ENCODE assay signal across 25 cellular contexts in the genomic region with DNA sequence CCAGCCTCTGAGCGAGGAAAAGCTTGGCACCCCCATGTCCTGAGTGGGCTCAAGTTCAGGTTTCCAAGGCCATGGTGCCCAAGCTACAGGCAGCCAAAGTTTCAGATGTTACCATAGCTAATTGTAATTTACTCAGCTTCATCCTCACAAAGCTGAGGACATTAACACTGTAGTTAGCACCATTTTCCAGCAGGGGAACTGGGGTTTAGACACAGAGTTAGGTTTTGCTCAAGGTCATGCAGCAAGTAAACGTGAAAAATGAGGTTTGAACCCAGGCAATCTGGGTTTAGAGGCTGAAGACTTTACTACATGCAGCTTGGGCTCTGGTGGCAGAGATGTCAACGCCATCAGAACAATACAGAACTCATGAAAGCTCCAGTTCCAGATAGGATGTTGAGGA.
DNase-seq lines count a peak whose midpoint lies in the region; ATAC-seq and TF ChIP-seq lines count a peak whose summit lies in the region.
"Had no signal": no experiment of that assay in that cellular context is flagged by ENCODE, and none has a peak within 500 bp of the region (broad histone marks: within the 10 kb centered on the region; RNA-seq: fewer than 3 reads in every experiment).

No MANE protein-coding gene starts in this region.

- H3K9ac ChIP-seq in endodermal cell (ENCODE audit: extremely low read depth, low read length, poor library complexity, severe bottlenecking) (no peak overlapping the region), neural progenitor cell (no peak overlapping the region)
- H3K9ac ChIP-seq: BLaER1 treated with 17β-estradiol and CSF1 and Interleukin-3, amounts not matched to agents 10 nM and 100 nM; SK-N-SH had no signal

- no peaks in the 10 kb centered on the region for H3K27me3 ChIP-seq in GM23338 (ENCODE audit: insufficient read depth)
- H3K27me3 ChIP-seq in endodermal cell (ENCODE audit: control insufficient read depth, insufficient read depth, low read length, poor library complexity, severe bottlenecking): no peaks in the 10 kb centered on the region
- H3K27me3 ChIP-seq in neural progenitor cell: no peaks in the 10 kb centered on the region
- H3K27me3 ChIP-seq: BLaER1 treated with 17β-estradiol and CSF1 and Interleukin-3, amounts not matched to agents 10 nM and 100 nM had no signal

- H3K36me3 ChIP-seq in GM23338 (ENCODE audit: insufficient read depth) (no peaks in the 10 kb centered on the region), endodermal cell (ENCODE audit: control insufficient read depth, insufficient read depth, low read length) (no peaks in the 10 kb centered on the region), neural progenitor cell (no peaks in the 10 kb centered on the region)
- H3K36me3 ChIP-seq: BLaER1 treated with 17β-estradiol and CSF1 and Interleukin-3, amounts not matched to agents 10 nM and 100 nM; HAP-1 had no signal

- H4K20me1 ChIP-seq in GM23338 (replicated peaks; ENCODE audit: insufficient read depth) (no peaks in the 10 kb centered on the region), neural progenitor cell (ENCODE audit: low read depth) (no peaks in the 10 kb centered on the region)
- H4K20me1 ChIP-seq: BLaER1 treated with 17β-estradiol and CSF1 and Interleukin-3, amounts not matched to agents 10 nM and 100 nM had no signal

- H3K4me1 Mint-ChIP-seq in GM23338 (no peaks in the 10 kb centered on the region), endodermal cell (no peaks in the 10 kb centered on the region), neural progenitor cell (peaks cover 4% of the 10 kb centered on the region)
- H3K4me1 Mint-ChIP-seq in activated naive CD4-positive, alpha-beta T cell treated with anti-CD3 and anti-CD28 coated beads for 36 hours (ENCODE audit: low read depth): no peaks in the 10 kb centered on the region
- H3K4me1 Mint-ChIP-seq in activated T-helper 1 cell treated with anti-CD3 and anti-CD28 coated beads, Interleukin-12 subunit alpha, Interleukin-12 subunit beta, Interleukin-2, Interleukin-4 antibody, amounts not matched to agents 30 ng/mL and 10 ng/mL and 1 ng/mL, durations not matched to agents 14 hours and 24 hours and 36 hours (ENCODE audit: low read depth): no peaks in the 10 kb centered on the region
- H3K4me1 Mint-ChIP-seq: CD4-positive, alpha-beta memory T cell had no signal

- H3K4me1 ChIP-seq in GM23338 (ENCODE audit: insufficient read depth) (no peaks in the 10 kb centered on the region), endodermal cell (ENCODE audit: control insufficient read depth, insufficient read depth, low read length) (no peaks in the 10 kb centered on the region), neural progenitor cell (no peaks in the 10 kb centered on the region)
- H3K4me1 ChIP-seq: BLaER1 treated with 17β-estradiol and CSF1 and Interleukin-3, amounts not matched to agents 10 nM and 100 nM; Caco-2; HAP-1 had no signal

- H3K9me3 Mint-ChIP-seq in GM23338 (peaks cover 3% of the 10 kb centered on the region; the same call in 2 of the 3 replicates), endodermal cell (peaks cover 6% of the 10 kb centered on the region), neural progenitor cell (peaks cover 2% of the 10 kb centered on the region)
- H3K9me3 Mint-ChIP-seq in activated naive CD4-positive, alpha-beta T cell treated with anti-CD3 and anti-CD28 coated beads for 36 hours: peaks cover 4% of the 10 kb centered on the region
- no peaks in the 10 kb centered on the region for H3K9me3 Mint-ChIP-seq in activated T-helper 1 cell treated with anti-CD3 and anti-CD28 coated beads, Interleukin-12 subunit alpha, Interleukin-12 subunit beta, Interleukin-2, Interleukin-4 antibody, amounts not matched to agents 30 ng/mL and 10 ng/mL and 1 ng/mL, durations not matched to agents 14 hours and 24 hours and 36 hours

- H2AFZ ChIP-seq in GM23338 (no peak overlapping the region), neural progenitor cell (replicated peaks) (no peak overlapping the region)

- intact Hi-C loops in activated naive CD4-positive, alpha-beta T cell treated with anti-CD3 and anti-CD28 coated beads for 36 hours (cut with micrococcal nuclease): no loop called here
- intact Hi-C loops in activated T-helper 1 cell treated with anti-CD3 and anti-CD28 coated beads, Interleukin-12 subunit alpha, Interleukin-12 subunit beta, Interleukin-2, Interleukin-4 antibody, amounts not matched to agents 30 ng/mL and 10 ng/mL and 1 ng/mL, durations not matched to agents 14 hours and 24 hours and 36 hours (cut with micrococcal nuclease): no loop called here

- CTCF ChIA-PET in activated naive CD4-positive, alpha-beta T cell treated with anti-CD3 and anti-CD28 coated beads for 36 hours (lab: Charles Lee): no interaction called here

- no peaks in the 10 kb centered on the region for H3K27me3 Mint-ChIP-seq in GM23338 (ENCODE audit: insufficient read depth, low read depth, poor library complexity)
- H3K27me3 Mint-ChIP-seq in endodermal cell (ENCODE audit: insufficient read depth): peaks cover 2% of the 10 kb centered on the region
- peaks cover 2% of the 10 kb centered on the region for H3K27me3 Mint-ChIP-seq in neural progenitor cell (ENCODE audit: insufficient read depth, low read depth)
- H3K27me3 Mint-ChIP-seq in activated naive CD4-positive, alpha-beta T cell treated with anti-CD3 and anti-CD28 coated beads for 36 hours (ENCODE audit: low read depth): peaks cover 4% of the 10 kb centered on the region
- H3K27me3 Mint-ChIP-seq in activated T-helper 1 cell treated with anti-CD3 and anti-CD28 coated beads, Interleukin-12 subunit alpha, Interleukin-12 subunit beta, Interleukin-2, Interleukin-4 antibody, amounts not matched to agents 30 ng/mL and 10 ng/mL and 1 ng/mL, durations not matched to agents 14 hours and 24 hours and 36 hours (ENCODE audit: insufficient read depth): no peaks in the 10 kb centered on the region

- ATAC-seq in GM23338 (no peak), GM21360 (IDR thresholded peaks at IDR 0.05; ENCODE audit: unreplicated experiment) (no peak), HG02763 (IDR thresholded peaks at IDR 0.05; ENCODE audit: unreplicated experiment) (no peak)
- ATAC-seq: Panc1 had no signal

- H3F3A ChIP-seq in GM23338 (replicated peaks; ENCODE audit: low read depth): no peaks in the 10 kb centered on the region
- no peaks in the 10 kb centered on the region for H3F3A ChIP-seq in neural progenitor cell (ENCODE audit: low read depth)

- H3K79me2 ChIP-seq in GM23338 (replicated peaks; ENCODE audit: insufficient read depth) (no peaks in the 10 kb centered on the region), neural progenitor cell (ENCODE audit: low read depth) (no peaks in the 10 kb centered on the region)

- H3K27ac Mint-ChIP-seq in GM23338 (no peak overlapping the region), endodermal cell (no peak overlapping the region), neural progenitor cell (no peak overlapping the region)
- no peak overlapping the region for H3K27ac Mint-ChIP-seq in activated naive CD4-positive, alpha-beta T cell treated with anti-CD3 and anti-CD28 coated beads for 36 hours
- H3K27ac Mint-ChIP-seq in activated T-helper 1 cell treated with anti-CD3 and anti-CD28 coated beads, Interleukin-12 subunit alpha, Interleukin-12 subunit beta, Interleukin-2, Interleukin-4 antibody, amounts not matched to agents 30 ng/mL and 10 ng/mL and 1 ng/mL, durations not matched to agents 14 hours and 24 hours and 36 hours: no peak overlapping the region
- H3K27ac Mint-ChIP-seq: CD4-positive, alpha-beta memory T cell had no signal

- H3K4me3 Mint-ChIP-seq in GM23338 (no peak overlapping the region), endodermal cell (no peak overlapping the region), neural progenitor cell (no peak overlapping the region)
- no peak overlapping the region for H3K4me3 Mint-ChIP-seq in activated naive CD4-positive, alpha-beta T cell treated with anti-CD3 and anti-CD28 coated beads for 36 hours
- H3K4me3 Mint-ChIP-seq in activated T-helper 1 cell treated with anti-CD3 and anti-CD28 coated beads, Interleukin-12 subunit alpha, Interleukin-12 subunit beta, Interleukin-2, Interleukin-4 antibody, amounts not matched to agents 30 ng/mL and 10 ng/mL and 1 ng/mL, durations not matched to agents 14 hours and 24 hours and 36 hours: no peak overlapping the region
- H3K4me3 Mint-ChIP-seq: CD4-positive, alpha-beta memory T cell had no signal

- 80 to 86% methylated on average over 2 to 3 of the region's 3 CpGs for WGBS in endodermal cell (ENCODE audit: insufficient coverage in 1 of 2, insufficient read length in 1 of 2), 2 experiments

- H3K9me3 ChIP-seq in endodermal cell (ENCODE audit: control insufficient read depth, low read length) (no peaks in the 10 kb centered on the region), neural progenitor cell (ENCODE audit: low read depth) (no peaks in the 10 kb centered on the region)
- H3K9me3 ChIP-seq: Caco-2, HAP-1, SK-N-SH had no signal

- no peak overlapping the region for H3K4me3 ChIP-seq in GM23338
- no peak overlapping the region for H3K4me3 ChIP-seq in endodermal cell (ENCODE audit: low read length)
- no peak overlapping the region for H3K4me3 ChIP-seq in neural progenitor cell
- H3K4me3 ChIP-seq: BLaER1 treated with 17β-estradiol and CSF1 and Interleukin-3, amounts not matched to agents 10 nM and 100 nM; HAP-1 had no signal

- TF ChIP-seq CTCF in GM23338 (conservative IDR thresholded peaks at IDR 0.05; ENCODE audit: low read depth in 2 of 2): peak in 1 of 2 experiments; percentile 21; a peak in 1 of 4 replicates
- peak; percentile 59 for TF ChIP-seq CTCF in endodermal cell (conservative IDR thresholded peaks at IDR 0.05)
- TF ChIP-seq CTCF in neural progenitor cell (IDR thresholded peaks at IDR 0.05): peak; percentile 5

- H3K27ac ChIP-seq in GM23338 (ENCODE audit: low read depth) (no peak overlapping the region), endodermal cell (ENCODE audit: low read depth, low read length) (no peak overlapping the region), neural progenitor cell (no peak overlapping the region)
- H3K27ac ChIP-seq: BLaER1 treated with 17β-estradiol and CSF1 and Interleukin-3, amounts not matched to agents 10 nM and 100 nM had no signal

- H3K9me2 ChIP-seq in GM23338 (ENCODE audit: insufficient read depth): no peaks in the 10 kb centered on the region
- H3K9me2 ChIP-seq: SK-N-SH had no signal

- H3K36me3 Mint-ChIP-seq in GM23338 (ENCODE audit: low read depth): no peaks in the 10 kb centered on the region
- no peaks in the 10 kb centered on the region for H3K36me3 Mint-ChIP-seq in endodermal cell (ENCODE audit: low read depth)
- H3K36me3 Mint-ChIP-seq in neural progenitor cell: no peaks in the 10 kb centered on the region
- no peaks in the 10 kb centered on the region for H3K36me3 Mint-ChIP-seq in activated naive CD4-positive, alpha-beta T cell treated with anti-CD3 and anti-CD28 coated beads for 36 hours (ENCODE audit: low read depth)
- no peaks in the 10 kb centered on the region for H3K36me3 Mint-ChIP-seq in activated T-helper 1 cell treated with anti-CD3 and anti-CD28 coated beads, Interleukin-12 subunit alpha, Interleukin-12 subunit beta, Interleukin-2, Interleukin-4 antibody, amounts not matched to agents 30 ng/mL and 10 ng/mL and 1 ng/mL, durations not matched to agents 14 hours and 24 hours and 36 hours (ENCODE audit: low read depth)
- H3K36me3 Mint-ChIP-seq: CD4-positive, alpha-beta memory T cell had no signal

- H3K4me2 ChIP-seq in GM23338 (no peak overlapping the region), neural progenitor cell (no peak overlapping the region)
- H3K4me2 ChIP-seq: BLaER1 treated with 17β-estradiol and CSF1 and Interleukin-3, amounts not matched to agents 10 nM and 100 nM; SK-N-SH had no signal

- DNase-seq in GM23338 (ENCODE audit: low spot score) (peak; percentile 32), NAMALWA (ENCODE audit: low spot score) (peak; percentile 6), endodermal cell (no peak), neural progenitor cell (ENCODE audit: low spot score) (no peak)
- DNase-seq in activated naive CD4-positive, alpha-beta T cell treated with anti-CD3 and anti-CD28 coated beads for 36 hours: no peak
- no peak for DNase-seq in activated T-helper 1 cell treated with anti-CD3 and anti-CD28 coated beads, Interleukin-12 subunit alpha, Interleukin-12 subunit beta, Interleukin-2, Interleukin-4 antibody, amounts not matched to agents 30 ng/mL and 10 ng/mL and 1 ng/mL, durations not matched to agents 14 hours and 24 hours and 36 hours (ENCODE audit: low spot score)
- DNase-seq: ACHN; Caco-2; CD4-positive, alpha-beta memory T cell; DMS 273 treated with DMSO at 0.1 percent for 48 hours; DMS79 treated with DMSO at 0.1 percent for 48 hours; KBM-7; NCI-H1105; NCI-H146; NCI-H2029; NCI-H226; NCI-H524; NCI-H774; SIG-M5; SK-N-SH had no signal

Comparison
In these comparisons a context has a peak if more than half of its experiments do, and no peak if none do; other contexts are left out.
1. DNase-seq: peak in GM23338 (single experiment) and NAMALWA (single experiment); none in endodermal cell (single experiment), neural progenitor cell (single experiment), activated naive CD4-positive, alpha-beta T cell treated with anti-CD3 and anti-CD28 coated beads for 36 hours (single experiment) and activated T-helper 1 cell treated with anti-CD3 and anti-CD28 coated beads, Interleukin-12 subunit alpha, Interleukin-12 subunit beta, Interleukin-2, Interleukin-4 antibody, amounts not matched to agents 30 ng/mL and 10 ng/mL and 1 ng/mL, durations not matched to agents 14 hours and 24 hours and 36 hours (single experiment).